In genomic region chr10:89078729-89079672, GRCh38 we compare ENCODE assay signal across 1 cellular context.
A peak's percentile ranks its signal among the peaks of the same experiment; 100 is the strongest.
TF ChIP-seq lines count a peak whose summit lies in the region.

No MANE protein-coding gene starts in this region.

TF ChIP-seq in K562, 482 proteins besides CTCF, POLR2A, EP300 and RAD21 (continued from another document):
- TF ChIP-seq REST (CRISPR knock-in tag; IDR thresholded peaks at IDR 0.05; ENCODE audit: low read depth) (no peak), TRIM28 (IDR thresholded peaks at IDR 0.05) (no peak), NFE2L1 (tag; IDR thresholded peaks at IDR 0.05; ENCODE audit: borderline replicate concordance, low read depth) (peak; percentile 36; the same call in 1 of the 2 replicates), CREB3 (tag; conservative IDR thresholded peaks at IDR 0.05; ENCODE audit: low read depth) (0 out of 2 replicates have a peak, but pooled peaks have one; percentile 26), POLR3G (IDR thresholded peaks at IDR 0.05; ENCODE audit: extremely low read depth, insufficient read length, insufficient replicate concordance) (no peak), CREB3L1 (IDR thresholded peaks at IDR 0.05; ENCODE audit: borderline replicate concordance, low read depth) (no peak), NRF1 (conservative IDR thresholded peaks at IDR 0.05 in 1 of 2, IDR thresholded peaks at IDR 0.05 in 1 of 2) (no peak), KLF13 (tag; IDR thresholded peaks at IDR 0.05; ENCODE audit: borderline replicate concordance, low read depth) (no peak), DEAF1 (CRISPR knock-in tag; IDR thresholded peaks at IDR 0.05) (peak; percentile 26; the same call in 1 of the 2 replicates), SNRNP70 (optimal IDR thresholded peaks at IDR 0.05; ENCODE audit: low read depth, low read length) (no peak), MAFG (tag; conservative IDR thresholded peaks at IDR 0.05) (peak; percentile 84), ZNF609 (CRISPR knock-in tag; IDR thresholded peaks at IDR 0.05; ENCODE audit: borderline replicate concordance) (no peak), ZBTB33 (CRISPR knock-in tag; IDR thresholded peaks at IDR 0.05) (no peak), SMAD4 (CRISPR knock-in tag; conservative IDR thresholded peaks at IDR 0.05) (peak; percentile 51; the same call in 1 of the 2 replicates), ZNF408 (CRISPR knock-in tag; IDR thresholded peaks at IDR 0.05; ENCODE audit: low read depth) (no peak), SAP30 (IDR thresholded peaks at IDR 0.05; ENCODE audit: borderline replicate concordance, insufficient read depth, low read depth, low read length, poor library complexity, severe bottlenecking) (no peak), YBX1 (IDR thresholded peaks at IDR 0.05) (no peak), ZBTB12 (CRISPR knock-in tag; IDR thresholded peaks at IDR 0.05) (0 out of 2 replicates have a peak, but pooled peaks have one; percentile 19), ZNF639 (CRISPR knock-in tag; conservative IDR thresholded peaks at IDR 0.05 in 1 of 2, IDR thresholded peaks at IDR 0.05 in 1 of 2) (peak in 1 of 2 experiments; percentile 81; a peak in 2 of 4 replicates)
TF ChIP-seq in K562: peak in this region for 22.
